In genomic region chr4:55485821-55486220, GRCh38 we compare ENCODE assay signal across 21 cellular contexts.
"Had no signal": no experiment of that assay in that cellular context is flagged by ENCODE, and none has a peak within 500 bp of the region (broad histone marks: within the 10 kb centered on the region; RNA-seq: fewer than 3 reads in every experiment).

No MANE protein-coding gene starts in this region.

- H3K36me3 ChIP-seq: pancreas, prostate gland, uterus had no signal

- H3K9me3 ChIP-seq: pancreas, prostate gland, spleen, tibial nerve, uterus had no signal

- H3K4me3 ChIP-seq: left ventricle myocardium inferior, lung, pancreas, prostate gland, spleen, tibial nerve, uterus had no signal

- ATAC-seq: naive thymus-derived CD4-positive, alpha-beta T cell; natural killer cell treated with Interleukin-12 subunit alpha and Interleukin-12 subunit beta and Interleukin-15 and Interleukin-18, amount 100 ng/mL, for 72 hours; pancreas; right cardiac atrium; sciatic nerve; stimulated activated effector memory CD8-positive, alpha-beta T cell treated with anti-CD3 and anti-CD28 coated beads, Interleukin-12 subunit alpha, Interleukin-12 subunit beta, amount 100 ng/mL, for 72 hours had no signal

- H3K27ac ChIP-seq: left ventricle myocardium inferior, pancreas, prostate gland, spleen, tibial nerve, uterus had no signal

- DNase-seq: hypothalamus; immature natural killer cell; islet precursor cell; left ventricle myocardium inferior; mesendoderm; naive thymus-derived CD4-positive, alpha-beta T cell; pancreas; posterior cingulate gyrus; retina; right cardiac atrium; small intestine; spleen; stimulated activated CD4-positive, alpha-beta T cell treated with anti-CD3 and anti-CD28 coated beads, Interleukin-4, amount 100 ng/mL, for 24 hours; stimulated activated naive CD4-positive, alpha-beta T cell; uterus had no signal

- H3K4me1 ChIP-seq: pancreas, prostate gland, spleen, tibial nerve, uterus had no signal

- H3K27me3 ChIP-seq: pancreas, spleen, tibial nerve, uterus had no signal
